12 cellular contexts compared by ENCODE assay signal in the genomic region with DNA sequence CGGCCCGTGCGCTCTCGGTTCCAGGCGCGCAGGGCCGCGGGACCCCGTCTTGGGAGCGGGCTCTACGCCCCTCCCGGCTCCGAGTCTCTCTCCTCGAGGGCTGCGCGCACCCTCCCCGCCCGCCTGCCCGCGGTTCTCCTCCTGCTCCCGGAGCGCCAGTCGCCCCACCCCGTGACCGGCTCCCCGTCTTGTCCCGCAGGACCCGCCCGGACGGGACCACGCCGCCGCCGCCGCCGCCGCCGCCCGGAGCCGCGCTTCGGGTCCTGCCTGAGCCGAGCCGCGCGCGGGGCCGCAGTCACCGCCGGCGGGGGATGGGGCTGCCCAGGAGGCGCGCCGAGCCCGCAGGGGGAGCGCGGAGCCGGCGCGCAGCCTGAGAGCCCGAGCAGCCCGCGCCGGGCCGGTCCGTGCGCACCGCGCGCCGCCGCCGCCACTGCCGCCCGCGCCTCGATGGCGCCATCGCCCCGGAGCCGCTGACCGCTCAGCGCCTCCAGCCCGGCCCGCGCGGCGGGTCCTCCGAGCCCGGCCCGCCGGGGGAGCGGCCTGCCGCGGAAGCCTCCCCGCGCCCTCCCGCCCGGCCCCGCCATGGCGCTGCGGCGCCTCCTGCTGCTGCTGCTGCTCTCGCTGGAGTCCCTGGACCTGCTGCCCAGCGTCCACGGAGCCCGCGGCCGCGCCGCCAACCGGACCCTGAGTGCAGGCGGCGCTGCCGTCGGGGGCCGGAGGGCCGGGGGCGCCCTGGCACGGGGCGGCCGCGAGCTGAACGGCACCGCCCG. TPM values are rescaled to one million over a fixed set of nuclear protein-coding genes. Genes with fewer than 3 reads are reported as not detected.
DNase-seq lines count a peak whose midpoint lies in the region; ATAC-seq and TF ChIP-seq lines count a peak whose summit lies in the region.
"Had no signal": no experiment of that assay in that cellular context is flagged by ENCODE, and none has a peak within 500 bp of the region (broad histone marks: within the 10 kb centered on the region; RNA-seq: fewer than 3 reads in every experiment).

SHISA6 (plus strand) TSS at position 373 of the 770 bp plus-strand sequence.

- no peak within 1 kb of the TSS for H2BK12ac ChIP-seq in neuronal stem cell (ENCODE audit: low read length)

- no peak within 1 kb of the TSS for H3K4ac ChIP-seq in neuronal stem cell (ENCODE audit: low read length)

- no CpG with 5 or more reads among the region's 126 CpGs for WGBS in neuronal stem cell (ENCODE audit: extremely low coverage in 2 of 2, insufficient read length in 2 of 2, insufficient replicate concordance in 1 of 2), 2 donors

- peak within 1 kb of the TSS; percentile 79 for H3K9ac ChIP-seq in neuronal stem cell (ENCODE audit: low read depth, low read length, poor library complexity)

- peak within 1 kb of the TSS; percentile 64 for H2BK15ac ChIP-seq in neuronal stem cell (ENCODE audit: low read length)

- peak within 1 kb of the TSS; percentile 66 for H3K23ac ChIP-seq in neuronal stem cell (ENCODE audit: low read depth, low read length, poor library complexity)

- H3K4me2 ChIP-seq in neuronal stem cell (ENCODE audit: insufficient read depth, low read length, poor library complexity, severe bottlenecking): peak within 1 kb of the TSS; percentile 87

- no peak for ATAC-seq in activated naive CD8-positive, alpha-beta T cell treated with anti-CD3 and anti-CD28 coated beads, Interleukin-2, amount 10 ng/mL, durations not matched to agents 7 days and 5 days (ENCODE audit: low read depth)
- ATAC-seq: activated naive CD4-positive, alpha-beta T cell treated with anti-CD3 and anti-CD28 coated beads, Interleukin-2, amount 50 U/mL, for 72 hours had no signal

- no peak within 1 kb of the TSS for H4K8ac ChIP-seq in neuronal stem cell (ENCODE audit: low read depth, low read length)

- TF ChIP-seq CTCF in left ventricle myocardium inferior (IDR thresholded peaks at IDR 0.05; ENCODE audit: borderline replicate concordance) (no peak), uterus (IDR thresholded peaks at IDR 0.05) (no peak), GM10248 (IDR thresholded peaks at IDR 0.05; ENCODE audit: control extremely low read depth, extremely low read depth, low read depth, missing control alignments) (no peak)

- H3K27ac ChIP-seq in left ventricle myocardium inferior (replicated peaks) (peak within 1 kb of the TSS; percentile 70), neuronal stem cell (replicated peaks; ENCODE audit: low read length) (no peak within 1 kb of the TSS), uterus (peak within 1 kb of the TSS in 1 of 2 donors; percentile 5)

- H3K18ac ChIP-seq in neuronal stem cell (ENCODE audit: low read length): peak within 1 kb of the TSS; percentile 89

- H3K27me3 ChIP-seq in left ventricle myocardium inferior (ENCODE audit: low read depth): peaks cover 98% of the 10 kb centered on the region
- peaks cover 4 to 70% (median 28%) of the 10 kb centered on the region in 3 experiments for H3K27me3 ChIP-seq in neuronal stem cell (ENCODE audit: control insufficient read depth in 3 of 3, insufficient read depth in 3 of 3, low read depth in 1 of 3, low read length in 3 of 3)
- H3K27me3 ChIP-seq in uterus: peaks cover 0 to 3% of the 10 kb centered on the region in 2 donors

- no peak within 1 kb of the TSS for H2BK120ac ChIP-seq in neuronal stem cell (ENCODE audit: low read depth, low read length)

- POLR2A ChIA-PET in activated naive CD8-positive, alpha-beta T cell treated with anti-CD3 and anti-CD28 coated beads, Interleukin-2, amount 10 ng/mL, durations not matched to agents 7 days and 5 days (lab: Charles Lee): no interaction called here
- POLR2A ChIA-PET in GM10248 (lab: Yijun Ruan, JAX): no interaction called here

- H3K27me3 Mint-ChIP-seq in activated naive CD8-positive, alpha-beta T cell treated with anti-CD3 and anti-CD28 coated beads, Interleukin-2, amount 10 ng/mL, durations not matched to agents 7 days and 5 days: peaks cover 32% of the 10 kb centered on the region
- H3K27me3 Mint-ChIP-seq in activated naive CD8-positive, alpha-beta T cell treated with anti-CD3 and anti-CD28 coated beads for 36 hours: peaks cover 51% of the 10 kb centered on the region

- intact Hi-C loops in left ventricle myocardium inferior (cut with micrococcal nuclease): no loop called here
- intact Hi-C loops in uterus (cut with DNase I; ENCODE audit: low total_unique reads): no loop called here

- H3K4me3 ChIP-seq in left ventricle myocardium inferior (peak within 1 kb of the TSS; percentile 63), neuronal stem cell (ENCODE audit: low read length in 2 of 2) (peak within 1 kb of the TSS in 1 of 2 donors; percentile 83), uterus (peak within 1 kb of the TSS; percentile 20 to 35)

- DNase-seq in activated naive CD8-positive, alpha-beta T cell treated with anti-CD3 and anti-CD28 coated beads, Interleukin-2, amount 10 ng/mL, durations not matched to agents 7 days and 5 days: peak; percentile 22
- DNase-seq in activated naive CD8-positive, alpha-beta T cell treated with anti-CD3 and anti-CD28 coated beads for 36 hours: no peak
- DNase-seq in left ventricle myocardium inferior (no peak), neuronal stem cell (ENCODE audit: low spot score) (peak; percentile 46), uterus (no peak), RKO (ENCODE audit: low spot score) (no peak), GM10248 (ENCODE audit: extremely low spot score) (no peak), NCI-H2081 (lab: John Stamatoyannopoulos, UW) (no peak)
- DNase-seq: activated CD4-positive, alpha-beta T cell treated with anti-CD3 and anti-CD28 coated beads, Interleukin-2, amount 10 ng/mL, durations not matched to agents 24 days and 14 days; kidney glomerular epithelial cell; NCI-H2171 had no signal

- no peak within 1 kb of the TSS for H3K14ac ChIP-seq in neuronal stem cell (ENCODE audit: low read length)

- no peak within 1 kb of the TSS for H2BK5ac ChIP-seq in neuronal stem cell (ENCODE audit: low read length)

- no peaks in the 10 kb centered on the region for H3K36me3 ChIP-seq in left ventricle myocardium inferior
- no peaks in the 10 kb centered on the region for H3K36me3 ChIP-seq in neuronal stem cell (replicated peaks in 1 of 2; ENCODE audit: control insufficient read depth in 2 of 2, insufficient read depth in 2 of 2, low read length in 2 of 2)
- H3K36me3 ChIP-seq in uterus: no peaks in the 10 kb centered on the region

- TF ChIP-seq POLR2A in uterus (IDR thresholded peaks at IDR 0.05): no peak

- no peak within 1 kb of the TSS for H3K4me3 Mint-ChIP-seq in activated naive CD8-positive, alpha-beta T cell treated with anti-CD3 and anti-CD28 coated beads, Interleukin-2, amount 10 ng/mL, durations not matched to agents 7 days and 5 days
- H3K4me3 Mint-ChIP-seq in activated naive CD8-positive, alpha-beta T cell treated with anti-CD3 and anti-CD28 coated beads for 36 hours: no peak within 1 kb of the TSS
- H3K4me3 Mint-ChIP-seq: activated CD4-positive, alpha-beta T cell treated with anti-CD3 and anti-CD28 coated beads, Interleukin-2, amount 10 ng/mL, durations not matched to agents 24 days and 14 days had no signal

- peaks cover 1% of the 10 kb centered on the region for H3K9me3 Mint-ChIP-seq in activated naive CD8-positive, alpha-beta T cell treated with anti-CD3 and anti-CD28 coated beads, Interleukin-2, amount 10 ng/mL, durations not matched to agents 7 days and 5 days
- peaks cover 1% of the 10 kb centered on the region for H3K9me3 Mint-ChIP-seq in activated naive CD8-positive, alpha-beta T cell treated with anti-CD3 and anti-CD28 coated beads for 36 hours
- H3K9me3 Mint-ChIP-seq: activated CD4-positive, alpha-beta T cell treated with anti-CD3 and anti-CD28 coated beads, Interleukin-2, amount 10 ng/mL, durations not matched to agents 24 days and 14 days had no signal

- H3K79me1 ChIP-seq in neuronal stem cell (ENCODE audit: low read depth, low read length): no peaks in the 10 kb centered on the region

- no peaks in the 10 kb centered on the region for H3K36me3 Mint-ChIP-seq in activated naive CD8-positive, alpha-beta T cell treated with anti-CD3 and anti-CD28 coated beads, Interleukin-2, amount 10 ng/mL, durations not matched to agents 7 days and 5 days
- peaks cover 1% of the 10 kb centered on the region for H3K36me3 Mint-ChIP-seq in activated naive CD8-positive, alpha-beta T cell treated with anti-CD3 and anti-CD28 coated beads for 36 hours

- H3K4me1 Mint-ChIP-seq in activated naive CD8-positive, alpha-beta T cell treated with anti-CD3 and anti-CD28 coated beads, Interleukin-2, amount 10 ng/mL, durations not matched to agents 7 days and 5 days: peaks cover 3% of the 10 kb centered on the region
- no peaks in the 10 kb centered on the region for H3K4me1 Mint-ChIP-seq in activated naive CD8-positive, alpha-beta T cell treated with anti-CD3 and anti-CD28 coated beads for 36 hours
- H3K4me1 Mint-ChIP-seq: activated CD4-positive, alpha-beta T cell treated with anti-CD3 and anti-CD28 coated beads, Interleukin-2, amount 10 ng/mL, durations not matched to agents 24 days and 14 days had no signal

- H2AFZ ChIP-seq in neuronal stem cell (ENCODE audit: low read length): peak within 1 kb of the TSS; percentile 53

- H2AK5ac ChIP-seq in neuronal stem cell (ENCODE audit: low read depth, low read length): peak within 1 kb of the TSS; percentile 73

- H3K4me1 ChIP-seq in left ventricle myocardium inferior (peaks cover 10% of the 10 kb centered on the region), neuronal stem cell (ENCODE audit: control insufficient read depth in 2 of 2, insufficient read depth in 1 of 2, low read depth in 1 of 2, low read length in 2 of 2) (peaks cover 0 to 9% of the 10 kb centered on the region in 2 donors), uterus (no peaks in the 10 kb centered on the region)

- CTCF ChIA-PET in GM10248 (lab: Yijun Ruan, JAX): no interaction called here

- H4K91ac ChIP-seq in neuronal stem cell (ENCODE audit: low read depth, low read length, poor library complexity): no peak within 1 kb of the TSS

- no peak within 1 kb of the TSS for H3K27ac Mint-ChIP-seq in activated naive CD8-positive, alpha-beta T cell treated with anti-CD3 and anti-CD28 coated beads, Interleukin-2, amount 10 ng/mL, durations not matched to agents 7 days and 5 days
- no peak within 1 kb of the TSS for H3K27ac Mint-ChIP-seq in activated naive CD8-positive, alpha-beta T cell treated with anti-CD3 and anti-CD28 coated beads for 36 hours
- H3K27ac Mint-ChIP-seq: activated CD4-positive, alpha-beta T cell treated with anti-CD3 and anti-CD28 coated beads, Interleukin-2, amount 10 ng/mL, durations not matched to agents 24 days and 14 days; activated naive CD4-positive, alpha-beta T cell treated with anti-CD3 and anti-CD28 coated beads, Interleukin-2, amount 50 U/mL, for 72 hours had no signal

- no peaks in the 10 kb centered on the region for H3K9me3 ChIP-seq in left ventricle myocardium inferior (replicated peaks)
- H3K9me3 ChIP-seq in neuronal stem cell (replicated peaks in 1 of 2; ENCODE audit: control insufficient read depth in 2 of 2, insufficient read depth in 1 of 2, low read depth in 1 of 2, low read length in 2 of 2): peaks cover 0 to 1% of the 10 kb centered on the region in 2 donors
- no peaks in the 10 kb centered on the region for H3K9me3 ChIP-seq in uterus

RNA-seq across cellular contexts. Expression of gene SHISA6, which starts in this region (rescaled TPM):
- not detected for total RNA-seq in activated naive CD8-positive, alpha-beta T cell treated with anti-CD3 and anti-CD28 coated beads, Interleukin-2, amount 10 ng/mL, durations not matched to agents 7 days and 5 days
- total RNA-seq in activated naive CD8-positive, alpha-beta T cell treated with anti-CD3 and anti-CD28 coated beads for 36 hours: not detected
- total RNA-seq in left ventricle myocardium inferior (0.66 TPM), uterus (1 to 10 TPM in 2 of 4 donors, under 1 TPM in 1, not detected in 1; 0.18 to 3.7 (median 2.0) TPM)
- 2.7 TPM for polyA plus RNA-seq in neuronal stem cell (2013, experiment 1 of 2)
- 2.8 TPM for polyA plus RNA-seq in neuronal stem cell (2013, experiment 2 of 2)
- total RNA-seq: activated CD4-positive, alpha-beta T cell treated with anti-CD3 and anti-CD28 coated beads, Interleukin-2, amount 10 ng/mL, durations not matched to agents 24 days and 14 days; activated naive CD4-positive, alpha-beta T cell treated with anti-CD3 and anti-CD28 coated beads, Interleukin-2, amount 50 U/mL, for 72 hours had no signal

Comparison
In these comparisons a context has a peak if more than half of its experiments do, and no peak if none do; other contexts are left out.
1. Peak in DNase-seq in activated naive CD8-positive, alpha-beta T cell treated with anti-CD3 and anti-CD28 coated beads, Interleukin-2, amount 10 ng/mL, durations not matched to agents 7 days and 5 days; RNA of the gene not detected or under 1 TPM.